Comparison of ENCODE assay signal across 8 cellular contexts in the genomic region with DNA sequence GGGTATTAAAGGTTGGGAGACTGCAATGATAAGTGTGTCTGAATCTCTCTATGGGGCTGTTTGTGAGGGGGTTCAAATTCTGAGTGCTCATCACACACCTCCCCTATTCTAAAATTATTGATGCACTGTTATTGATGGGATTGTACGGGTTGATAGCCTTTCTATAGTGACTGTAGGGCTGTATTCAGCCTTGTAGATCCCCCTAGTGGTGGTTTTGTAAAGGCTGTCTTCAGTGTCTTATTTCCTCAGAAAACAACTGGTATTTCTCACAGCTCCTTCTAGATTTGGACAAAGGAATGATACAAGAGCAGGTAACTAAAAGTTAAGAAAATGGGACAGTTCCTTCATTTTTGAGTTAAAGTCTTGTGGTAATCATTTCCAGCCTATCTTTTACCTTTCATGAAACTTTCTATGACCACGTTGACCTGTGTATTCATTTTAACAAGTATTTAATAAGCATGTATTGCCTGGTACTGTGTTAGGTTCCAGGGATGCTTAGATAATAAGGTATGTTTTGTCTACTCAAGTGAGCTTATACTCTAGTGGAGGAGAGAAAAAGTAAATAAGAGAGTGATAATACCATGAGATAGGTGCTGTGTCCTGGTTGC. TPM values are rescaled to one million over a fixed set of nuclear protein-coding genes. Genes with fewer than 3 reads are reported as not detected.
DNase-seq lines count a peak whose midpoint lies in the region; ATAC-seq and TF ChIP-seq lines count a peak whose summit lies in the region.

No MANE protein-coding gene starts in this region.

- H3K27me3 ChIP-seq in ascending aorta = no peaks in the 10 kb centered on the region
- no peaks in the 10 kb centered on the region for H3K27me3 ChIP-seq in thoracic aorta (replicated peaks; ENCODE audit: insufficient read depth)

- H3K4me1 ChIP-seq in ascending aorta (no peaks in the 10 kb centered on the region), thoracic aorta (ENCODE audit: control insufficient read depth in 1 of 2, low read depth in 2 of 2) (peaks cover under 1 to 2% of the 10 kb centered on the region in 2 donors)

- H3K36me3 ChIP-seq in ascending aorta = peaks cover 17 to 48% of the 10 kb centered on the region in 2 donors
- H3K36me3 ChIP-seq in thoracic aorta = peaks cover 8% of the 10 kb centered on the region

- H3K27ac ChIP-seq in ascending aorta (no peak overlapping the region), thoracic aorta (no peak overlapping the region)

- TF ChIP-seq CTCF in ascending aorta (IDR thresholded peaks at IDR 0.05) (peak; percentile 49 to 76 (median 65)), thoracic aorta (IDR thresholded peaks at IDR 0.05) (peak; percentile 77)

- peak; percentile 69 for ATAC-seq in GM18873 (IDR thresholded peaks at IDR 0.05; ENCODE audit: low FRiP score, unreplicated experiment)
- ATAC-seq in HG03159 (IDR thresholded peaks at IDR 0.05; ENCODE audit: unreplicated experiment) = peak; percentile 85
- ATAC-seq in thoracic aorta (ENCODE audit: insufficient number of reproducible peaks, low FRiP score, low read depth) = no peak

- DNase-seq in D341Med (ENCODE audit: low spot score) (peak; percentile 64), NCI-H526 treated with DMSO at 0.1 percent for 48 hours (lab: John Stamatoyannopoulos, UW) (peak; percentile 43), ascending aorta (ENCODE audit: low spot score in 2 of 2) (no peak), inferior parietal cortex (ENCODE audit: extremely low spot score) (peak; percentile 71), thoracic aorta (ENCODE audit: low spot score) (no peak), UCSD-AML1 (lab: John Stamatoyannopoulos, UW; ENCODE audit: unreplicated experiment) (no peak)

- H3K4me3 ChIP-seq in ascending aorta (no peak overlapping the region), thoracic aorta (no peak overlapping the region)

- H3K9me3 ChIP-seq in ascending aorta = no peaks in the 10 kb centered on the region
- no peaks in the 10 kb centered on the region for H3K9me3 ChIP-seq in thoracic aorta

- intact Hi-C loops in ascending aorta (cut with DNase I) = loop anchor here (2.0 to 5.0 kb wide), 2 partner anchors 174 to 230 kb away; a partner anchor contains a TSS

RNA-seq across cellular contexts. Expression of a gene that starts 21.2 kb away (rescaled TPM):
- 196 TPM for total RNA-seq in ascending aorta
- 100 to 1,000 TPM; 115 to 155 TPM for total RNA-seq in thoracic aorta

Comparison
In these comparisons a context has a peak if more than half of its experiments do, and no peak if none do; other contexts are left out.
1. DNase-seq: peak in D341Med (single experiment), NCI-H526 treated with DMSO at 0.1 percent for 48 hours (single experiment) and inferior parietal cortex (single experiment); none in ascending aorta (0 of 2), thoracic aorta (single experiment) and UCSD-AML1 (single experiment).